ENCODE assay signal across 16 cellular contexts in the genomic region with DNA sequence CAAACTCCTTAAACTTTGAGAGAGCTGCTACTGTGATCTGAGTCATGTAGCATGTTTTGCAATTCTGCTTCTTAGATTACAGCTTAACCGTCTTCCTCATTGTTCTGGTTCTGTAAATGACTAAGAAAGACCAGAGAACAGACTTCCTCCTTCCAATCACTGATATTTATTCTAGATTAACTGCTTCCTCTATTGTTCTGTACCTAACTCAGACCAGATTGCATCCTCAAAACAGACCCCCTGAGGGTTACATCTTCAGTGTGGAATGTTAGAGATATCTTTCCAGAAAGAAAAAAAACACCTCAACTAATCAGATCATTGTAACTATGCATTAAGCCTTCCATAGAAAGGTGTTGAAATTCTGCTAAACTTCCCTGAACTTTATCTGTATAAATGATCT. TPM values are rescaled to one million over a fixed set of nuclear protein-coding genes. Genes with fewer than 3 reads are reported as not detected.
DNase-seq lines count a peak whose midpoint lies in the region; ATAC-seq and TF ChIP-seq lines count a peak whose summit lies in the region.
"Had no signal": no experiment of that assay in that cellular context is flagged by ENCODE, and none has a peak within 500 bp of the region (broad histone marks: within the 10 kb centered on the region; RNA-seq: fewer than 3 reads in every experiment).

No MANE protein-coding gene starts in this region.

- peaks cover 8% of the 10 kb centered on the region for H3K36me3 Mint-ChIP-seq in activated B cell treated with CpG ODN at 0.5 μM for 24 hours (ENCODE audit: low read depth)
- H3K36me3 Mint-ChIP-seq: brain had no signal

- TF ChIP-seq POLR2A in prostate gland (IDR thresholded peaks at IDR 0.05), result no peak

- CTCF ChIA-PET in AG04449 (lab: Yijun Ruan, JAX), result no interaction called here
- CTCF ChIA-PET in activated B cell treated with CpG ODN at 0.5 μM for 24 hours (lab: Charles Lee), result interaction anchor here (1.5 kb wide), 1 partner anchor 117 kb away, joined by 5 read pairs; no protein-coding TSS in a partner anchor

- in situ Hi-C loops in KBM-7 (cut with MboI; ENCODE audit: low pct_unique_long_range_greater_than_20kb, low sequenced_read_pairs), result no loop called here

- peak; percentile 87 for ATAC-seq in activated B cell treated with CpG ODN at 0.5 μM for 24 hours (ENCODE audit: low read depth)
- ATAC-seq: left colon, Panc1 had no signal

- H3K4me3 Mint-ChIP-seq in activated B cell treated with CpG ODN at 0.5 μM for 24 hours, result no peak overlapping the region
- H3K4me3 Mint-ChIP-seq: brain had no signal

- no peaks in the 10 kb centered on the region for H3K36me3 ChIP-seq in prostate gland
- H3K36me3 ChIP-seq: ovary, stomach had no signal

- H3K9me3 ChIP-seq in prostate gland, result no peaks in the 10 kb centered on the region

- H3K27ac ChIP-seq in prostate gland, result no peak overlapping the region
- H3K27ac ChIP-seq: ovary, stomach had no signal

- H3K4me1 ChIP-seq in prostate gland (replicated peaks), result no peaks in the 10 kb centered on the region
- H3K4me1 ChIP-seq: stomach had no signal

- DNase-seq in AG04449 (ENCODE audit: low read depth, low spot score) (peak; percentile 0), KBM-7 (peak; percentile 49), activated B cell treated with CpG ODN at 0.5 μM for 24 hours (no peak), kidney tubule cell (ENCODE audit: low spot score) (peak; percentile 52), prostate gland (ENCODE audit: low spot score) (no peak)
- DNase-seq in stimulated activated CD4-positive, alpha-beta T cell treated with anti-CD3 and anti-CD28 coated beads, Interleukin-2, amount 100 ng/mL, for 24 hours, result no peak
- no peak for DNase-seq in activated CD4-positive, alpha-beta T cell treated with anti-CD3 and anti-CD28 coated beads, Interleukin-2, amount 50 U/mL, for 1 hour
- DNase-seq in stimulated activated naive CD4-positive, alpha-beta T cell (lab: John Stamatoyannopoulos, UW), result no peak
- DNase-seq: activated T-cell treated with anti-CD3 and anti-CD28 coated beads, Interleukin-2, amount 50 U/mL, for 1 hour; GDM1; left colon; NCI-H2029; ovary; stomach had no signal

- H3K27me3 ChIP-seq in prostate gland (replicated peaks; ENCODE audit: insufficient read depth), result no peaks in the 10 kb centered on the region
- H3K27me3 ChIP-seq: ovary, stomach had no signal

- H3K9me3 Mint-ChIP-seq in activated B cell treated with CpG ODN at 0.5 μM for 24 hours, result peaks cover 6% of the 10 kb centered on the region

- H3K4me3 ChIP-seq in AG04449 (ENCODE audit: low read depth, low read length) (no peak overlapping the region), prostate gland (no peak overlapping the region)
- H3K4me3 ChIP-seq: ovary, stomach had no signal

- 20% methylated on average over 1 of the region's 1 CpG for WGBS in prostate gland

- intact Hi-C loops in activated B cell treated with CpG ODN at 0.5 μM for 24 hours (cut with micrococcal nuclease), result loop anchor here (1.0 to 2.0 kb wide), 3 partner anchors 41 to 109 kb away; no protein-coding TSS in a partner anchor
- intact Hi-C loops in prostate gland (cut with DNase I), result no loop called here

- POLR2A ChIA-PET in AG04449 (lab: Yijun Ruan, JAX), result no interaction called here
- POLR2A ChIA-PET in activated B cell treated with CpG ODN at 0.5 μM for 24 hours (lab: Charles Lee), result no interaction called here

- H3K27ac Mint-ChIP-seq in activated B cell treated with CpG ODN at 0.5 μM for 24 hours, result peak overlapping the region; percentile 6
- H3K27ac Mint-ChIP-seq: brain had no signal

- peaks cover 28% of the 10 kb centered on the region for H3K4me1 Mint-ChIP-seq in activated B cell treated with CpG ODN at 0.5 μM for 24 hours
- H3K4me1 Mint-ChIP-seq: brain had no signal

- H3K27me3 Mint-ChIP-seq in activated B cell treated with CpG ODN at 0.5 μM for 24 hours, result no peaks in the 10 kb centered on the region
- H3K27me3 Mint-ChIP-seq: brain had no signal

- TF ChIP-seq CTCF in AG04449 (IDR thresholded peaks at IDR 0.05; ENCODE audit: insufficient read depth, low read length, missing control alignments), result no peak
- no peak for TF ChIP-seq CTCF in activated B cell treated with CpG ODN at 0.5 μM for 24 hours (IDR thresholded peaks at IDR 0.05)
- no peak for TF ChIP-seq CTCF in prostate gland (IDR thresholded peaks at IDR 0.05)

RNA-seq across cellular contexts. Expression of gene PIP, which starts 5.7 kb away (rescaled TPM):
- total RNA-seq in activated B cell treated with CpG ODN at 0.5 μM for 24 hours (not detected in 2 replicates), prostate gland (10 to 100 TPM in 1 of 2 donors, 1 to 10 TPM in 1; 2.2 to 98.2 TPM)
- total RNA-seq: left colon, stomach had no signal

RNA-seq across cellular contexts. Expression of gene TAS2R39, which starts 57.1 kb away (rescaled TPM):
- not detected in 2 replicates for total RNA-seq in activated B cell treated with CpG ODN at 0.5 μM for 24 hours
- not detected for total RNA-seq in prostate gland
- total RNA-seq: left colon, ovary, stomach had no signal

Comparison
In these comparisons a context has a peak if more than half of its experiments do, and no peak if none do; other contexts are left out.
1. DNase-seq: peak in AG04449 (single experiment), KBM-7 (single experiment) and kidney tubule cell (single experiment); none in activated B cell treated with CpG ODN at 0.5 μM for 24 hours (single experiment), stimulated activated CD4-positive, alpha-beta T cell treated with anti-CD3 and anti-CD28 coated beads, Interleukin-2, amount 100 ng/mL, for 24 hours (0 of 2), activated CD4-positive, alpha-beta T cell treated with anti-CD3 and anti-CD28 coated beads, Interleukin-2, amount 50 U/mL, for 1 hour (single experiment), prostate gland (single experiment) and stimulated activated naive CD4-positive, alpha-beta T cell (0 of 6).